In the genomic region with DNA sequence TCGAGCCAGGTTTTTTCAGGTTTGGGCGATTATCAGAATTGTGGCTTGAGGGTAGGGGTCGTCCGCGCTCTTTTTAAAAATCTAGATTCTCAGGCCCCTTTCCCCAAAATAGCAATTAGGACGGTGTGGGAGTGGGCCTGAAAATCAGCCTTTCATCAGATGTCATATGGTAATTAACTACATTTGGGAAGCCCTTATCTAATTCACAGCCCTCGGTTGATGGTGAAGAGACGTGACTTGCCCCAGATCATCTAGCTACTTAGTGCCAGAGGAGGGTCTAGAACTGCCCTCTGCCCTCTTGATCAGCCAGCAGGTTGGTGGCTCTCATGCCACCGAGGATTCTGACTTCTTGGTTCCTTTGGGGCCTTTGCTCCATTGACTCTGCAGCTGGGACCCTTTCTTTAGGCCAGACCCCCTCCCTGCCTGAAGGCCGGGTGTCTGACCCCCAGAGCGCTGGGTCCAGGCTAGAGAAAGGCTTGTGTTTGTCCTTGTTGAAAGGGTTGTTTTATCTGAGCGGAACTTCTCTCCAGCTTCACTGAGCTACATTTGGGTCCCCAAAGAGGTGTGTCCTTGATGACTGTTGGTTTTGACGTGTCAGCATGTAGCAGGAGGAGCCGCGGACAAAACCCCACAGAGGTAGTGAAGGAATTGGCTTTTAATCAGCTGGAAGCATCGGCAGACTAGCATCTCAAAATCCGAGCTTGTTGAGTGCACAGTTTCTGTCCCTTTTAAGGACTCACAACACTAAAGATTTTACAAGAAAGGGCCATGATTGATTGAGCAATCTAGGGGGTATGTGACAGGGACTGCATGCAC, we compare ENCODE assay signal across 1 cellular context.
TF ChIP-seq lines count a peak whose summit lies in the region.

No MANE protein-coding gene starts in this region.

TF ChIP-seq in HepG2, 621 proteins besides CTCF, POLR2A, EP300 and RAD21 (continued from another document and continues in another):
- TF ChIP-seq ZNF260 (CRISPR knock-in tag; IDR thresholded peaks at IDR 0.05; ENCODE audit: borderline replicate concordance, low read depth) (no peak), SSRP1 (CRISPR knock-in tag; IDR thresholded peaks at IDR 0.05) (peak; percentile 26; the same call in 1 of the 2 replicates), ZNF430 (CRISPR knock-in tag; IDR thresholded peaks at IDR 0.05) (peak; percentile 0; the same call in 1 of the 2 replicates), ZKSCAN8 (CRISPR knock-in tag; IDR thresholded peaks at IDR 0.05; ENCODE audit: borderline replicate concordance) (no peak), ZNF883 (CRISPR knock-in tag; IDR thresholded peaks at IDR 0.05; ENCODE audit: not compliant biosample characterization) (no peak), ZNF652 (CRISPR knock-in tag; IDR thresholded peaks at IDR 0.05; ENCODE audit: borderline replicate concordance, low read depth) (no peak), MAFK (conservative IDR thresholded peaks at IDR 0.05 in 1 of 2, IDR thresholded peaks at IDR 0.05 in 1 of 2; ENCODE audit: low read length in 2 of 2) (peak; percentile 79 to 85), NFRKB (IDR thresholded peaks at IDR 0.05) (no peak), TP53 (CRISPR knock-in tag; conservative IDR thresholded peaks at IDR 0.05) (peak; percentile 32; the same call in 1 of the 2 replicates), U2AF1 (optimal IDR thresholded peaks at IDR 0.05; ENCODE audit: low read depth, low read length) (no peak), NFIC (IDR thresholded peaks at IDR 0.05; ENCODE audit: low read length) (no peak), HHEX (CRISPR knock-in tag; IDR thresholded peaks at IDR 0.05) (no peak), ZNF670 (CRISPR knock-in tag; IDR thresholded peaks at IDR 0.05; ENCODE audit: borderline replicate concordance) (peak; percentile 63; the same call in 1 of the 2 replicates), SOX6 (IDR thresholded peaks at IDR 0.05) (no peak), SOX6 (CRISPR knock-in tag; IDR thresholded peaks at IDR 0.05) (no peak), TCF7L2 (IDR thresholded peaks at IDR 0.05; ENCODE audit: low read depth, low read length) (no peak), HNF4G (IDR thresholded peaks at IDR 0.05; ENCODE audit: borderline replicate concordance, low read depth, low read length) (no peak), HNF4G (CRISPR knock-in tag; IDR thresholded peaks at IDR 0.05; ENCODE audit: borderline replicate concordance, low read depth) (no peak), SAP130 (CRISPR knock-in tag; IDR thresholded peaks at IDR 0.05; ENCODE audit: low read depth) (peak; percentile 86), ZNF672 (CRISPR knock-in tag; IDR thresholded peaks at IDR 0.05) (no peak), ZNF496 (CRISPR knock-in tag; IDR thresholded peaks at IDR 0.05; ENCODE audit: insufficient replicate concordance) (no peak), PRMT3 (CRISPR knock-in tag; IDR thresholded peaks at IDR 0.05; ENCODE audit: borderline replicate concordance, low read depth) (no peak), NCOR1 (IDR thresholded peaks at IDR 0.05; ENCODE audit: borderline replicate concordance, low read length) (no peak), MAZ (IDR thresholded peaks at IDR 0.05; ENCODE audit: borderline replicate concordance, low read depth, low read length) (no peak), MAZ (CRISPR knock-in tag; IDR thresholded peaks at IDR 0.05; ENCODE audit: low read depth) (no peak), ZNF207 (IDR thresholded peaks at IDR 0.05; ENCODE audit: borderline replicate concordance) (no peak), ZNF446 (CRISPR knock-in tag; IDR thresholded peaks at IDR 0.05) (no peak), CAMTA2 (CRISPR knock-in tag; IDR thresholded peaks at IDR 0.05; ENCODE audit: borderline replicate concordance) (no peak), ZNF747 (CRISPR knock-in tag; IDR thresholded peaks at IDR 0.05; ENCODE audit: borderline replicate concordance) (no peak), JUNB (CRISPR knock-in tag; IDR thresholded peaks at IDR 0.05; ENCODE audit: borderline replicate concordance) (no peak), LCORL (IDR thresholded peaks at IDR 0.05) (no peak), LCORL (CRISPR knock-in tag; IDR thresholded peaks at IDR 0.05) (peak; percentile 35; the same call in 1 of the 2 replicates), NFE2L1 (CRISPR knock-in tag; IDR thresholded peaks at IDR 0.05; ENCODE audit: borderline replicate concordance) (no peak), CREB1 (IDR thresholded peaks at IDR 0.05) (no peak), CREB1 (CRISPR knock-in tag; IDR thresholded peaks at IDR 0.05) (no peak), NFATC3 (CRISPR knock-in tag; IDR thresholded peaks at IDR 0.05) (no peak), MBNL3 (CRISPR knock-in tag; conservative IDR thresholded peaks at IDR 0.05) (no peak)
- TF ChIP-seq, protein P1, sequence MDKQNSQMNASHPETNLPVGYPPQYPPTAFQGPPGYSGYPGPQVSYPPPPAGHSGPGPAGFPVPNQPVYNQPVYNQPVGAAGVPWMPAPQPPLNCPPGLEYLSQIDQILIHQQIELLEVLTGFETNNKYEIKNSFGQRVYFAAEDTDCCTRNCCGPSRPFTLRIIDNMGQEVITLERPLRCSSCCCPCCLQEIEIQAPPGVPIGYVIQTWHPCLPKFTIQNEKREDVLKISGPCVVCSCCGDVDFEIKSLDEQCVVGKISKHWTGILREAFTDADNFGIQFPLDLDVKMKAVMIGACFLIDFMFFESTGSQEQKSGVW (CRISPR knock-in tag; IDR thresholded peaks at IDR 0.05; ENCODE audit: borderline replicate concordance): no peak
- TF ChIP-seq, protein P2, sequence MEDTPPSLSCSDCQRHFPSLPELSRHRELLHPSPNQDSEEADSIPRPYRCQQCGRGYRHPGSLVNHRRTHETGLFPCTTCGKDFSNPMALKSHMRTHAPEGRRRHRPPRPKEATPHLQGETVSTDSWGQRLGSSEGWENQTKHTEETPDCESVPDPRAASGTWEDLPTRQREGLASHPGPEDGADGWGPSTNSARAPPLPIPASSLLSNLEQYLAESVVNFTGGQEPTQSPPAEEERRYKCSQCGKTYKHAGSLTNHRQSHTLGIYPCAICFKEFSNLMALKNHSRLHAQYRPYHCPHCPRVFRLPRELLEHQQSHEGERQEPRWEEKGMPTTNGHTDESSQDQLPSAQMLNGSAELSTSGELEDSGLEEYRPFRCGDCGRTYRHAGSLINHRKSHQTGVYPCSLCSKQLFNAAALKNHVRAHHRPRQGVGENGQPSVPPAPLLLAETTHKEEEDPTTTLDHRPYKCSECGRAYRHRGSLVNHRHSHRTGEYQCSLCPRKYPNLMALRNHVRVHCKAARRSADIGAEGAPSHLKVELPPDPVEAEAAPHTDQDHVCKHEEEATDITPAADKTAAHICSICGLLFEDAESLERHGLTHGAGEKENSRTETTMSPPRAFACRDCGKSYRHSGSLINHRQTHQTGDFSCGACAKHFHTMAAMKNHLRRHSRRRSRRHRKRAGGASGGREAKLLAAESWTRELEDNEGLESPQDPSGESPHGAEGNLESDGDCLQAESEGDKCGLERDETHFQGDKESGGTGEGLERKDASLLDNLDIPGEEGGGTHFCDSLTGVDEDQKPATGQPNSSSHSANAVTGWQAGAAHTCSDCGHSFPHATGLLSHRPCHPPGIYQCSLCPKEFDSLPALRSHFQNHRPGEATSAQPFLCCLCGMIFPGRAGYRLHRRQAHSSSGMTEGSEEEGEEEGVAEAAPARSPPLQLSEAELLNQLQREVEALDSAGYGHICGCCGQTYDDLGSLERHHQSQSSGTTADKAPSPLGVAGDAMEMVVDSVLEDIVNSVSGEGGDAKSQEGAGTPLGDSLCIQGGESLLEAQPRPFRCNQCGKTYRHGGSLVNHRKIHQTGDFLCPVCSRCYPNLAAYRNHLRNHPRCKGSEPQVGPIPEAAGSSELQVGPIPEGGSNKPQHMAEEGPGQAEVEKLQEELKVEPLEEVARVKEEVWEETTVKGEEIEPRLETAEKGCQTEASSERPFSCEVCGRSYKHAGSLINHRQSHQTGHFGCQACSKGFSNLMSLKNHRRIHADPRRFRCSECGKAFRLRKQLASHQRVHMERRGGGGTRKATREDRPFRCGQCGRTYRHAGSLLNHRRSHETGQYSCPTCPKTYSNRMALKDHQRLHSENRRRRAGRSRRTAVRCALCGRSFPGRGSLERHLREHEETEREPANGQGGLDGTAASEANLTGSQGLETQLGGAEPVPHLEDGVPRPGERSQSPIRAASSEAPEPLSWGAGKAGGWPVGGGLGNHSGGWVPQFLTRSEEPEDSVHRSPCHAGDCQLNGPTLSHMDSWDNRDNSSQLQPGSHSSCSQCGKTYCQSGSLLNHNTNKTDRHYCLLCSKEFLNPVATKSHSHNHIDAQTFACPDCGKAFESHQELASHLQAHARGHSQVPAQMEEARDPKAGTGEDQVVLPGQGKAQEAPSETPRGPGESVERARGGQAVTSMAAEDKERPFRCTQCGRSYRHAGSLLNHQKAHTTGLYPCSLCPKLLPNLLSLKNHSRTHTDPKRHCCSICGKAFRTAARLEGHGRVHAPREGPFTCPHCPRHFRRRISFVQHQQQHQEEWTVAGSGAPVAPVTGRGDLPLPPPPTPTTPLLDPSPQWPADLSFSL (CRISPR knock-in tag; IDR thresholded peaks at IDR 0.05): no peak
- TF ChIP-seq, protein P3, sequence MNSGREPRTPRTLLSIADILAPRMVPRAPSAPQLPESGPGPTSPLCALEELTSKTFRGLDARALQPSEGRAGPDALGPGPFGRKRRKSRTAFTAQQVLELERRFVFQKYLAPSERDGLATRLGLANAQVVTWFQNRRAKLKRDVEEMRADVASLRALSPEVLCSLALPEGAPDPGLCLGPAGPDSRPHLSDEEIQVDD (CRISPR knock-in tag; IDR thresholded peaks at IDR 0.05; ENCODE audit: borderline replicate concordance): no peak
- TF ChIP-seq, protein P4, sequence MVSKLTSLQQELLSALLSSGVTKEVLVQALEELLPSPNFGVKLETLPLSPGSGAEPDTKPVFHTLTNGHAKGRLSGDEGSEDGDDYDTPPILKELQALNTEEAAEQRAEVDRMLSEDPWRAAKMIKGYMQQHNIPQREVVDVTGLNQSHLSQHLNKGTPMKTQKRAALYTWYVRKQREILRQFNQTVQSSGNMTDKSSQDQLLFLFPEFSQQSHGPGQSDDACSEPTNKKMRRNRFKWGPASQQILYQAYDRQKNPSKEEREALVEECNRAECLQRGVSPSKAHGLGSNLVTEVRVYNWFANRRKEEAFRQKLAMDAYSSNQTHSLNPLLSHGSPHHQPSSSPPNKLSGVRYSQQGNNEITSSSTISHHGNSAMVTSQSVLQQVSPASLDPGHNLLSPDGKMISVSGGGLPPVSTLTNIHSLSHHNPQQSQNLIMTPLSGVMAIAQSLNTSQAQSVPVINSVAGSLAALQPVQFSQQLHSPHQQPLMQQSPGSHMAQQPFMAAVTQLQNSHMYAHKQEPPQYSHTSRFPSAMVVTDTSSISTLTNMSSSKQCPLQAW (CRISPR knock-in tag; IDR thresholded peaks at IDR 0.05): no peak
- TF ChIP-seq, protein P5, sequence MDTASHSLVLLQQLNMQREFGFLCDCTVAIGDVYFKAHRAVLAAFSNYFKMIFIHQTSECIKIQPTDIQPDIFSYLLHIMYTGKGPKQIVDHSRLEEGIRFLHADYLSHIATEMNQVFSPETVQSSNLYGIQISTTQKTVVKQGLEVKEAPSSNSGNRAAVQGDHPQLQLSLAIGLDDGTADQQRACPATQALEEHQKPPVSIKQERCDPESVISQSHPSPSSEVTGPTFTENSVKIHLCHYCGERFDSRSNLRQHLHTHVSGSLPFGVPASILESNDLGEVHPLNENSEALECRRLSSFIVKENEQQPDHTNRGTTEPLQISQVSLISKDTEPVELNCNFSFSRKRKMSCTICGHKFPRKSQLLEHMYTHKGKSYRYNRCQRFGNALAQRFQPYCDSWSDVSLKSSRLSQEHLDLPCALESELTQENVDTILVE (CRISPR knock-in tag; IDR thresholded peaks at IDR 0.05): no peak
- TF ChIP-seq, protein P6, sequence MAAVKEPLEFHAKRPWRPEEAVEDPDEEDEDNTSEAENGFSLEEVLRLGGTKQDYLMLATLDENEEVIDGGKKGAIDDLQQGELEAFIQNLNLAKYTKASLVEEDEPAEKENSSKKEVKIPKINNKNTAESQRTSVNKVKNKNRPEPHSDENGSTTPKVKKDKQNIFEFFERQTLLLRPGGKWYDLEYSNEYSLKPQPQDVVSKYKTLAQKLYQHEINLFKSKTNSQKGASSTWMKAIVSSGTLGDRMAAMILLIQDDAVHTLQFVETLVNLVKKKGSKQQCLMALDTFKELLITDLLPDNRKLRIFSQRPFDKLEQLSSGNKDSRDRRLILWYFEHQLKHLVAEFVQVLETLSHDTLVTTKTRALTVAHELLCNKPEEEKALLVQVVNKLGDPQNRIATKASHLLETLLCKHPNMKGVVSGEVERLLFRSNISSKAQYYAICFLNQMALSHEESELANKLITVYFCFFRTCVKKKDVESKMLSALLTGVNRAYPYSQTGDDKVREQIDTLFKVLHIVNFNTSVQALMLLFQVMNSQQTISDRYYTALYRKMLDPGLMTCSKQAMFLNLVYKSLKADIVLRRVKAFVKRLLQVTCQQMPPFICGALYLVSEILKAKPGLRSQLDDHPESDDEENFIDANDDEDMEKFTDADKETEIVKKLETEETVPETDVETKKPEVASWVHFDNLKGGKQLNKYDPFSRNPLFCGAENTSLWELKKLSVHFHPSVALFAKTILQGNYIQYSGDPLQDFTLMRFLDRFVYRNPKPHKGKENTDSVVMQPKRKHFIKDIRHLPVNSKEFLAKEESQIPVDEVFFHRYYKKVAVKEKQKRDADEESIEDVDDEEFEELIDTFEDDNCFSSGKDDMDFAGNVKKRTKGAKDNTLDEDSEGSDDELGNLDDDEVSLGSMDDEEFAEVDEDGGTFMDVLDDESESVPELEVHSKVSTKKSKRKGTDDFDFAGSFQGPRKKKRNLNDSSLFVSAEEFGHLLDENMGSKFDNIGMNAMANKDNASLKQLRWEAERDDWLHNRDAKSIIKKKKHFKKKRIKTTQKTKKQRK (IDR thresholded peaks at IDR 0.05; ENCODE audit: low read length): no peak
- TF ChIP-seq, protein P7, sequence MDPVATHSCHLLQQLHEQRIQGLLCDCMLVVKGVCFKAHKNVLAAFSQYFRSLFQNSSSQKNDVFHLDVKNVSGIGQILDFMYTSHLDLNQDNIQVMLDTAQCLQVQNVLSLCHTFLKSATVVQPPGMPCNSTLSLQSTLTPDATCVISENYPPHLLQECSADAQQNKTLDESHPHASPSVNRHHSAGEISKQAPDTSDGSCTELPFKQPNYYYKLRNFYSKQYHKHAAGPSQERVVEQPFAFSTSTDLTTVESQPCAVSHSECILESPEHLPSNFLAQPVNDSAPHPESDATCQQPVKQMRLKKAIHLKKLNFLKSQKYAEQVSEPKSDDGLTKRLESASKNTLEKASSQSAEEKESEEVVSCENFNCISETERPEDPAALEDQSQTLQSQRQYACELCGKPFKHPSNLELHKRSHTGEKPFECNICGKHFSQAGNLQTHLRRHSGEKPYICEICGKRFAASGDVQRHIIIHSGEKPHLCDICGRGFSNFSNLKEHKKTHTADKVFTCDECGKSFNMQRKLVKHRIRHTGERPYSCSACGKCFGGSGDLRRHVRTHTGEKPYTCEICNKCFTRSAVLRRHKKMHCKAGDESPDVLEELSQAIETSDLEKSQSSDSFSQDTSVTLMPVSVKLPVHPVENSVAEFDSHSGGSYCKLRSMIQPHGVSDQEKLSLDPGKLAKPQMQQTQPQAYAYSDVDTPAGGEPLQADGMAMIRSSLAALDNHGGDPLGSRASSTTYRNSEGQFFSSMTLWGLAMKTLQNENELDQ (CRISPR knock-in tag; IDR thresholded peaks at IDR 0.05; ENCODE audit: borderline replicate concordance): no peak
- TF ChIP-seq, protein P8, sequence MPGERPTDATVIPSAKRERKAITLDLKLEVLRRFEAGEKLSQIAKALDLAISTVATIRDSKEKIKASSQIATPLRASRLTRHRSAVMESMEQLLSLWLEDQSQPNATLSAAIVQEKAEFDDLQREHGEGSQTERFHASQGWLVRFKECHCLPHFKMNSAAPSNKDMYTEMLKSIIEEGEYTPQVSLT (CRISPR knock-in tag; IDR thresholded peaks at IDR 0.05; ENCODE audit: borderline replicate concordance, low read depth): no peak
